9 cellular contexts compared by ENCODE assay signal in genomic region chr11:111299111-111300026, GRCh38. TPM values are rescaled to one million over a fixed set of nuclear protein-coding genes. Genes with fewer than 3 reads are reported as not detected.
DNase-seq lines count a peak whose midpoint lies in the region; ATAC-seq, FAIRE-seq and TF ChIP-seq lines count a peak whose summit lies in the region.
"Had no signal": no experiment of that assay in that cellular context is flagged by ENCODE, and none has a peak within 500 bp of the region (broad histone marks: within the 10 kb centered on the region; RNA-seq: fewer than 3 reads in every experiment).

No MANE protein-coding gene starts in this region.

- H3K27ac Mint-ChIP-seq in MCF 10A (ENCODE audit: low read depth, unreplicated experiment): no peak overlapping the region

- peaks cover 12% of the 10 kb centered on the region for H3K27me3 Mint-ChIP-seq in MCF 10A (ENCODE audit: insufficient read depth, unreplicated experiment)

- H3K27ac ChIP-seq in A549: peak overlapping the region; percentile 92 to 97
- no peak overlapping the region for H3K27ac ChIP-seq in HUES6 (ENCODE audit: low read depth, low read length)
- H3K27ac ChIP-seq in skin epidermis: peak overlapping the region in 19 of 21 experiments; percentile 12 to 88 (median 75)

- H3K4me1 Mint-ChIP-seq in MCF 10A (ENCODE audit: insufficient read depth, unreplicated experiment): peaks cover 4% of the 10 kb centered on the region

- no TSS peak for BruUV-seq in MCF 10A (replicated peaks; lab: Mats Ljungman, UMichigan)

- no peak overlapping the region for H3K4me3 Mint-ChIP-seq in MCF 10A (ENCODE audit: unreplicated experiment)

- H3K4me2 ChIP-seq in A549: peak overlapping the region; percentile 97

- POLR2A ChIA-PET in A549 (lab: Yijun Ruan, JAX): no interaction called here
- POLR2A ChIA-PET in MCF 10A (lab: Yijun Ruan, JAX): no interaction called here

- H3K36me3 Mint-ChIP-seq in MCF 10A (ENCODE audit: insufficient read depth, unreplicated experiment): no peaks in the 10 kb centered on the region

- peak; percentile 25; the same call in 1 of the 2 replicates for TF ChIP-seq POLR2A in A549 (IDR thresholded peaks at IDR 0.05; ENCODE audit: low read length)

- H3K9me3 ChIP-seq in A549: no peaks in the 10 kb centered on the region
- H3K9me3 ChIP-seq in HUES6 (ENCODE audit: control insufficient read depth, insufficient read depth, low read depth, low read length): no peaks in the 10 kb centered on the region

- H3K9ac ChIP-seq in HUES6 (ENCODE audit: low read length): peak overlapping the region; percentile 68

- peak overlapping the region; percentile 96 for H3K4me3 ChIP-seq in A549
- H3K4me3 ChIP-seq in HUES6 (ENCODE audit: low read depth, low read length): peak overlapping the region; percentile 96
- peak overlapping the region; percentile 41 to 45 (median 43) for H3K4me3 ChIP-seq in skin epidermis

- TF ChIP-seq CTCF in A549 (IDR thresholded peaks at IDR 0.05): peak; percentile 37; the same call in 2 of the 3 replicates
- peak; percentile 8 for TF ChIP-seq CTCF in MCF 10A (IDR thresholded peaks at IDR 0.05; ENCODE audit: unreplicated experiment)

- peak; percentile 95 to 97 for ATAC-seq in A549
- ATAC-seq in GM18907 (IDR thresholded peaks at IDR 0.05; ENCODE audit: unreplicated experiment): peak; percentile 58

- H3K9me3 Mint-ChIP-seq in MCF 10A (ENCODE audit: unreplicated experiment): no peaks in the 10 kb centered on the region

- DNase-seq in A549 (ENCODE audit: low read depth in 1 of 2, low spot score in 1 of 2) (peak; percentile 58 to 60), MCF 10A (ENCODE audit: unreplicated experiment) (no peak), iris pigment epithelial cell (ENCODE audit: low read depth) (peak; percentile 38), AML-193 (lab: John Stamatoyannopoulos, UW) (no peak), SHP77 treated with DMSO at 0.1 percent for 48 hours (lab: John Stamatoyannopoulos, UW) (no peak)

- no peak for FAIRE-seq in A549 (lab: Jason Lieb, UNC)

- H3K27me3 ChIP-seq in HUES6 (ENCODE audit: control insufficient read depth, insufficient read depth, low read length): peaks cover 46% of the 10 kb centered on the region

- WGBS in A549 (ENCODE audit: missing lambda C conversion rate): 17% methylated on average over 13 of the region's 75 CpGs

- no peaks in the 10 kb centered on the region for H3K36me3 ChIP-seq in HUES6 (ENCODE audit: control insufficient read depth, insufficient read depth, low read length)

- TF ChIP-seq EP300 in A549 (IDR thresholded peaks at IDR 0.05): no peak

- TF ChIP-seq RAD21 in A549 (conservative IDR thresholded peaks at IDR 0.05 in 1 of 2, IDR thresholded peaks at IDR 0.05 in 1 of 2): peak; percentile 39 to 56

- CTCF ChIA-PET in A549 (lab: Yijun Ruan, JAX): interaction anchor here (0.6 to 1.9 kb wide), 16 partner anchors 9 to 806 kb away, joined by 3 to 13 read pairs (median 4); no protein-coding TSS in a partner anchor
- CTCF ChIA-PET in MCF 10A (lab: Yijun Ruan, JAX): interaction anchor here (1.0 kb wide), 1 partner anchor 146 kb away, joined by 3 read pairs; no protein-coding TSS in a partner anchor

- intact Hi-C loops in MCF 10A (cut with micrococcal nuclease): loop anchor here (5.0 kb wide), 1 partner anchor 128 kb away; no protein-coding TSS in a partner anchor

- peaks cover 17% of the 10 kb centered on the region; the same call in 2 of the 3 replicates for H3K4me1 ChIP-seq in A549
- peaks cover 16% of the 10 kb centered on the region for H3K4me1 ChIP-seq in HUES6 (ENCODE audit: control insufficient read depth, insufficient read depth, low read length)

TF ChIP-seq in A549, 52 proteins besides CTCF, POLR2A, EP300 and RAD21:
- TF ChIP-seq MAX (IDR thresholded peaks at IDR 0.05) (peak; percentile 44; the same call in 1 of the 2 replicates), SMC3 (IDR thresholded peaks at IDR 0.05) (peak; percentile 37; the same call in 2 of the 3 replicates), NPAS2 (CRISPR knock-in tag; IDR thresholded peaks at IDR 0.05; ENCODE audit: borderline replicate concordance) (no peak), E2F6 (IDR thresholded peaks at IDR 0.05; ENCODE audit: borderline replicate concordance, low read depth) (0 out of 2 replicates have a peak, but pooled peaks have one; percentile 34), PHF8 (IDR thresholded peaks at IDR 0.05; ENCODE audit: borderline replicate concordance, low read depth) (peak; percentile 39; the same call in 1 of the 2 replicates)

RNA-seq across cellular contexts. Expression of gene POU2AF3, which starts 1.0 kb away (rescaled TPM):
- 2.9 and 4.2 TPM in 2 replicates for polyA plus RNA-seq in A549 (2011; rRNA removed)
- 0.77 and 1.0 TPM in 2 replicates for polyA plus RNA-seq in A549 (2012; cell fraction: cytosol; rRNA removed)
- polyA plus RNA-seq in A549 (2012; cell fraction: nucleus; rRNA removed): 3.4 and 3.5 TPM in 2 replicates
- 0.63 to 0.87 TPM (median 0.63 TPM) in 3 replicates for polyA plus RNA-seq in A549 (2017; fragmentation: RNase III; extraction: RNeasy Plus Mini Kit Qiagen cat#74134 plus additional on column Dnase treatment)
- polyA minus RNA-seq in A549 (2011; rRNA and poly(A)+ RNA removed): 1.1 and 1.4 TPM in 2 replicates
- not detected in 2 replicates for total RNA-seq in MCF 10A (2022)
- total RNA-seq: pulmonary artery endothelial cell had no signal

RNA-seq across cellular contexts. Expression of gene POU2AF2, which starts 53.8 kb away (rescaled TPM):
- polyA plus RNA-seq in A549 (2011; rRNA removed): not detected in 2 replicates
- not detected in 2 replicates for polyA plus RNA-seq in A549 (2012; cell fraction: cytosol; rRNA removed)
- polyA plus RNA-seq in A549 (2012; cell fraction: nucleus; rRNA removed): not detected in 2 replicates
- not detected in 3 replicates for polyA plus RNA-seq in A549 (2017; fragmentation: RNase III; extraction: RNeasy Plus Mini Kit Qiagen cat#74134 plus additional on column Dnase treatment)
- polyA minus RNA-seq in A549 (2011; rRNA and poly(A)+ RNA removed): not detected in 2 replicates
- not detected in 2 replicates for total RNA-seq in MCF 10A (2022)
- total RNA-seq: pulmonary artery endothelial cell had no signal

Comparison
In these comparisons a context has a peak if more than half of its experiments do, and no peak if none do; other contexts are left out.
1. DNase-seq: peak in A549 (2 of 2) and iris pigment epithelial cell (single experiment); none in MCF 10A (single experiment), AML-193 (0 of 2) and SHP77 treated with DMSO at 0.1 percent for 48 hours (single experiment).
2. H3K4me3 ChIP-seq: peak in every context shown above with its lines; median percentile 96 in A549; 96 in HUES6; 43 in skin epidermis.